Comparison of ENCODE assay signal across 8 cellular contexts in the genomic region with DNA sequence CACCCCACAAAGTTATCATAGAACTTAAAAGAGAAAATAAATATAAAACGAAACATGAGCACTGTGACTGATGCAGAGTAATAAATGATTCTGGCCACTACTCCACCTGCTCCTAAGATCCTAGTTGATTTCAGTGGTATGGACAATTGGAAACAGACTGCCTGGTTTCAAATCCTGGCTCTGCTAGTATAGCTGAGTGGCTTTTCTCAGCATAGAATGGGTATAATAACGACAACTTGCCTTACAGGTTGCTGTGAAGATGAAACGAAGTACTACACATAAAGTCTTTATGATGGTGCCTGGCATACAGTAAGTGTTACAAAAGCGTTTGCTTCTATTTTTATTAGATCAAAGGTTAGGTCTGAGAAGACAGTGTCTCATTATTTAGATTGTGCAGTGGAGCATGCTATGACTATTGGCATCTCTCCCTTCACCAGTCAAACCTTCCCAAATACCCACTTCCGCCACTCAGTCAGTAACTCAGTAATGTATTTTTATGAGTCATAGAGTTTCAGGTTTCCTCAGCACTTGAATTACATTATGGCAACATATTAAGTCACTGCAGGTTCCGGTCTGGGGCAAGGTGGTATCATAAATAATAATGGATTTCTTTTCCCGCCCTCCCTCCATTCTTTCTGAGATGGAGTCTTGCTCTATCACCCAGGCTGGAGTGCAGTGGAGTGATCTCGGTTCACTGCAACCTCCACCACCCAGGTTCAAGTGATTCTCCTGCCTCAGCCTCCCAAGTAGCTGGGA. TPM values are rescaled to one million over a fixed set of nuclear protein-coding genes. Genes with fewer than 3 reads are reported as not detected.
DNase-seq lines count a peak whose midpoint lies in the region; ATAC-seq, FAIRE-seq and TF ChIP-seq lines count a peak whose summit lies in the region.

No MANE protein-coding gene starts in this region.

- H3K4me3 ChIP-seq in brain microvascular endothelial cell (ENCODE audit: low read depth, low read length) (no peak overlapping the region), small intestine (ENCODE audit: low read depth in 1 of 2, low read length in 2 of 2) (no peak overlapping the region)

- TF ChIP-seq CTCF in brain microvascular endothelial cell (IDR thresholded peaks at IDR 0.05; ENCODE audit: low read depth, low read length, missing control alignments), result no peak

- peak overlapping the region; percentile 26 for H3K27ac ChIP-seq in brain microvascular endothelial cell
- peak overlapping the region in 1 of 2 donors; percentile 28 for H3K27ac ChIP-seq in small intestine (ENCODE audit: low read depth in 1 of 2, low read length in 1 of 2)

- in situ Hi-C loops in brain microvascular endothelial cell (cut with HindIII; ENCODE audit: low pct_ligation_motif_present, low sequenced_read_pairs), result no loop called here

- H3K4me1 ChIP-seq in small intestine (ENCODE audit: control insufficient read depth in 2 of 2, insufficient read depth in 1 of 2, low read depth in 1 of 2, low read length in 1 of 2), result peaks cover 0 to 1% of the 10 kb centered on the region in 2 donors

- DNase-seq in DMS79 (lab: John Stamatoyannopoulos, UW) (peak; percentile 94), NOMO-1 (lab: John Stamatoyannopoulos, UW; ENCODE audit: unreplicated experiment in 2 of 2) (peak; percentile 84 to 96), brain microvascular endothelial cell (peak; percentile 71), small intestine (peak; percentile 54), frontal cortex (ENCODE audit: low spot score in 2 of 2) (no peak), cerebellar cortex (ENCODE audit: low spot score) (no peak)

- FAIRE-seq in small intestine (lab: Jason Lieb, UNC), result no peak
- no peak for FAIRE-seq in frontal cortex (lab: Jason Lieb, UNC)

- ATAC-seq in GM19467 (IDR thresholded peaks at IDR 0.05; ENCODE audit: unreplicated experiment) (peak; percentile 93), HG03469 (IDR thresholded peaks at IDR 0.05; ENCODE audit: unreplicated experiment) (peak; percentile 97)

- WGBS in small intestine, 3 donors, result 13 to 50% (median 22%) methylated on average over 8 of the region's 8 CpGs

- H3K27me3 ChIP-seq in brain microvascular endothelial cell (replicated peaks) (no peaks in the 10 kb centered on the region), small intestine (ENCODE audit: control insufficient read depth in 2 of 2, insufficient read depth in 2 of 2, low read length in 2 of 2) (no peaks in the 10 kb centered on the region)

- peaks cover 17% of the 10 kb centered on the region for H3K36me3 ChIP-seq in brain microvascular endothelial cell (replicated peaks)
- H3K36me3 ChIP-seq in small intestine (ENCODE audit: control insufficient read depth in 2 of 2, insufficient read depth in 2 of 2, low read length in 2 of 2), result no peaks in the 10 kb centered on the region

- H3K9me3 ChIP-seq in small intestine (ENCODE audit: control insufficient read depth, low read depth), result no peaks in the 10 kb centered on the region

RNA-seq across cellular contexts. Expression of gene NR2C1, which starts 29.7 kb away (rescaled TPM):
- polyA plus RNA-seq in small intestine, result 10 to 100 TPM in 2 of 3 donors, 1 to 10 TPM in 1; 9.7 to 30.4 (median 15.3) TPM
- 58.3 TPM for total RNA-seq in frontal cortex

Comparison
In these comparisons a context has a peak if more than half of its experiments do, and no peak if none do; other contexts are left out.
1. DNase-seq: peak in DMS79 (single experiment), NOMO-1 (2 of 2), brain microvascular endothelial cell (single experiment) and small intestine (single experiment); none in frontal cortex (0 of 2) and cerebellar cortex (single experiment).